In the genomic region with DNA sequence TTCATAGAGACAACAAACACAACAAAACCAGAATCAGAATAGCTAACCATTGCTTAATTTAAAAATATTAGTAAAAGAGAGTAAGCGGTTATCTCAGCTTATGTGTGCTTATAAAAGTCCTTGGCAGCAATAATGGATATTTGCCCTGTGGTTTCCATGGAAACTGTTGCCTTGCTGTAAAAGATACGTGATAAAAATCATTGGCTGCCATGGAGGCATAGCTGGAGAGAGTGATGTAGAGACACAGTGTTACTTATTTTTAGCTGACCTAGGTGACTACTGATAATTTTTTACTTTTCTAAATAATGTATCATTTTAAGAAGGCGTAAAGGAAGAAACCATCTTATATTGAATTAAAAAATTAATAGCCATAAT, we compare ENCODE assay signal across 9 cellular contexts.
A peak's percentile ranks its signal among the peaks of the same experiment; 100 is the strongest.
DNase-seq lines count a peak whose midpoint lies in the region; ATAC-seq, FAIRE-seq and TF ChIP-seq lines count a peak whose summit lies in the region.
"Had no signal": no experiment of that assay in that cellular context is flagged by ENCODE, and none has a peak within 500 bp of the region (broad histone marks: within the 10 kb centered on the region; RNA-seq: fewer than 3 reads in every experiment).

No MANE protein-coding gene starts in this region.

- ATAC-seq in HG03280 (IDR thresholded peaks at IDR 0.05; ENCODE audit: unreplicated experiment), result no peak

- TF ChIP-seq CTCF in osteocyte (IDR thresholded peaks at IDR 0.05), result no peak

- FAIRE-seq in GM12891 (lab: Jason Lieb, UNC), result no peak

- no peaks in the 10 kb centered on the region for H3K9me3 Mint-ChIP-seq in osteocyte (ENCODE audit: unreplicated experiment)
- H3K9me3 Mint-ChIP-seq: naive B cell had no signal

- H3K4me3 Mint-ChIP-seq in osteocyte (ENCODE audit: unreplicated experiment), result no peak overlapping the region
- H3K4me3 Mint-ChIP-seq: naive B cell had no signal

- no peaks in the 10 kb centered on the region for H3K27me3 Mint-ChIP-seq in osteocyte (ENCODE audit: unreplicated experiment)
- H3K27me3 Mint-ChIP-seq: naive B cell had no signal

- no peaks in the 10 kb centered on the region for H3K36me3 Mint-ChIP-seq in osteocyte (ENCODE audit: unreplicated experiment)

- DNase-seq in DMS114 treated with DMSO at 0.1 percent for 48 hours (lab: John Stamatoyannopoulos, UW; ENCODE audit: unreplicated experiment) (peak; percentile 70), NCI-H2081 treated with DMSO at 0.1 percent for 48 hours (lab: John Stamatoyannopoulos, UW) (peak; percentile 70), cerebellar nuclear complex (lab: John Stamatoyannopoulos, UW) (peak; percentile 32 to 54), osteocyte (ENCODE audit: extremely low spot score, unreplicated experiment) (no peak), mesenteric fat pad (ENCODE audit: low spot score) (no peak), GM12891 (ENCODE audit: insufficient read length, low spot score) (no peak), kidney glomerular epithelial cell (lab: John Stamatoyannopoulos, UW) (no peak)
- DNase-seq: naive B cell had no signal

- peaks cover 17% of the 10 kb centered on the region for H3K4me1 Mint-ChIP-seq in osteocyte (ENCODE audit: unreplicated experiment)

- no peak for TF ChIP-seq POLR2A in GM12891 (IDR thresholded peaks at IDR 0.05; ENCODE audit: low read depth, low read length)

- peak overlapping the region; percentile 80 for H3K27ac Mint-ChIP-seq in osteocyte (ENCODE audit: unreplicated experiment)

TF ChIP-seq in GM12891, 5 proteins besides CTCF, POLR2A, EP300 and RAD21:
- TF ChIP-seq SPI1 (IDR thresholded peaks at IDR 0.05; ENCODE audit: low read depth, low read length) (no peak), TAF1 (IDR thresholded peaks at IDR 0.05; ENCODE audit: low read depth, low read length) (no peak)

Comparison
In these comparisons a context has a peak if more than half of its experiments do, and no peak if none do; other contexts are left out.
1. DNase-seq: peak in DMS114 treated with DMSO at 0.1 percent for 48 hours (single experiment), NCI-H2081 treated with DMSO at 0.1 percent for 48 hours (single experiment) and cerebellar nuclear complex (2 of 2); none in osteocyte (single experiment), mesenteric fat pad (single experiment), GM12891 (single experiment) and kidney glomerular epithelial cell (single experiment).